17 cellular contexts compared by ENCODE assay signal in genomic region chr19:595326-596262, GRCh38. TPM values are rescaled to one million over a fixed set of nuclear protein-coding genes. Genes with fewer than 3 reads are reported as not detected.
DNase-seq lines count a peak whose midpoint lies in the region; ATAC-seq, FAIRE-seq and TF ChIP-seq lines count a peak whose summit lies in the region.
"Had no signal": no experiment of that assay in that cellular context is flagged by ENCODE, and none has a peak within 500 bp of the region (broad histone marks: within the 10 kb centered on the region; RNA-seq: fewer than 3 reads in every experiment).

No MANE protein-coding gene starts in this region.

- TF ChIP-seq EP300 in K562 (IDR thresholded peaks at IDR 0.05; ENCODE audit: low read length) = no peak

- no TSS peak for BruUV-seq in K562 (replicated peaks; lab: Mats Ljungman, UMichigan)

- peaks cover 12 to 34% of the 10 kb centered on the region in 2 experiments; a peak in 4 of 5 replicates for H3K27me3 ChIP-seq in K562 (ENCODE audit: control insufficient read depth in 2 of 2, insufficient read depth in 2 of 2, low read length in 2 of 2)

- POLR2A ChIA-PET in K562 (lab: Yijun Ruan, JAX) = no interaction called here

- TF ChIP-seq RAD21 in K562 (CRISPR knock-in tag; conservative IDR thresholded peaks at IDR 0.05 in 1 of 2, IDR thresholded peaks at IDR 0.05 in 1 of 2) = no peak

- peaks cover 3 to 65% of the 10 kb centered on the region in 2 experiments; a peak in 3 of 5 replicates for H3K4me1 ChIP-seq in K562 (replicated peaks in 1 of 2; ENCODE audit: control insufficient read depth in 2 of 2, insufficient read depth in 2 of 2, low read length in 2 of 2)

- ATAC-seq in K562 (no peak), GM21786 (IDR thresholded peaks at IDR 0.05; ENCODE audit: unreplicated experiment) (no peak), GM18907 (IDR thresholded peaks at IDR 0.05; ENCODE audit: unreplicated experiment) (no peak)
- ATAC-seq: A549 had no signal

- WGBS in K562 (ENCODE audit: insufficient coverage, low coverage, missing lambda C conversion rate) = 26% methylated on average over 34 of the region's 42 CpGs

- peak overlapping the region in 1 of 2 experiments; percentile 45; a peak in 2 of 4 replicates for H3K9ac ChIP-seq in K562 (ENCODE audit: insufficient read depth in 1 of 2, low read depth in 2 of 2, low read length in 2 of 2)

- no peak for FAIRE-seq in K562 (lab: Jason Lieb, UNC)
- FAIRE-seq: A549, GM12891, GM18507 had no signal

- H3K36me3 ChIP-seq in K562 (ENCODE audit: control insufficient read depth, insufficient read depth, low read length) = no peaks in the 10 kb centered on the region
- H3K36me3 ChIP-seq: SJSA1 had no signal

- H3K4me3 ChIP-seq in K562 = no peak overlapping the region
- H3K4me3 ChIP-seq: A549, SJSA1 had no signal

- no peak overlapping the region for H3K4me2 ChIP-seq in K562 (ENCODE audit: insufficient read depth, low read length)
- H3K4me2 ChIP-seq: A549 had no signal

- no peak overlapping the region for H2AFZ ChIP-seq in K562 (ENCODE audit: low read depth, low read length)

- no peaks in the 10 kb centered on the region for H3K9me1 ChIP-seq in K562 (ENCODE audit: control insufficient read depth, insufficient read depth, low read length)

- H3K27ac ChIP-seq in K562 (ENCODE audit: extremely low read depth, low read depth, low read length) = no peak overlapping the region
- H3K27ac ChIP-seq: A549, SJSA1 had no signal

- H4K20me1 ChIP-seq in K562 (replicated peaks; ENCODE audit: control insufficient read depth, insufficient read depth, low read length) = peaks cover 20% of the 10 kb centered on the region; the same call in 1 of the 2 replicates

- no peak for TF ChIP-seq CTCF in K562 (IDR thresholded peaks at IDR 0.05 in 2 of 3, conservative IDR thresholded peaks at IDR 0.05 in 1 of 3; ENCODE audit: insufficient read depth in 2 of 3, low read depth in 1 of 3, low read length in 3 of 3)

- CTCF ChIA-PET in K562 (lab: Yijun Ruan, JAX; ENCODE audit: low intra/inter-chr PET ratio) = no interaction called here

- TF ChIP-seq POLR2A in K562 (conservative IDR thresholded peaks at IDR 0.05) = no peak

- no peaks in the 10 kb centered on the region for H3K79me2 ChIP-seq in K562 (ENCODE audit: control insufficient read depth, insufficient read depth, low read length)

- peak; percentile 78 to 87 for DNase-seq in NCI-H524 (lab: John Stamatoyannopoulos, UW)
- no peak for DNase-seq in K562 (ENCODE audit: extremely low read depth in 1 of 4, low spot score in 3 of 4)
- peak; percentile 45 for DNase-seq in retina
- DNase-seq: CD4-positive, alpha-beta T cell; DMS53; EL; NCI-H1105; NCI-H2081 treated with DMSO at 0.1 percent for 48 hours; NCI-H446 treated with DMSO at 0.1 percent for 48 hours had no signal

- H3K9me3 ChIP-seq in K562 (replicated peaks; ENCODE audit: control insufficient read depth, insufficient read depth, low read depth, low read length) = no peaks in the 10 kb centered on the region
- H3K9me3 ChIP-seq: A549 had no signal

- in situ Hi-C loops in K562 (cut with MboI) = no loop called here

- intact Hi-C loops in K562 (cut with micrococcal nuclease) = no loop called here

RNA-seq across cellular contexts. Expression of gene HCN2, which starts 5.9 kb away (rescaled TPM):
- total RNA-seq in K562 (2011; cell fraction: chromatin; rRNA removed; ENCODE audit: low replicate concordance) = 2.7 and 8.1 TPM in 2 replicates
- 6.2 and 7.2 TPM in 2 replicates for total RNA-seq in K562 (2011; cell fraction: nucleolus; rRNA removed)
- total RNA-seq in K562 (2011; cell fraction: nucleoplasm; rRNA removed) = 3.6 and 3.7 TPM in 2 replicates
- total RNA-seq in K562 (2014; rRNA removed) (0.82 and 1.3 TPM in 2 replicates), K562 (2014; rRNA removed; fragmentation: Illumina TruSeq; extraction: Trizol) (0.29 and 0.40 TPM in 2 replicates), K562 (2015; rRNA removed; fragmentation: Illumina TruSeq; extraction: Trizol) (0.29 and 0.30 TPM in 2 replicates), K562 (2021) (3.9 and 4.2 TPM in 2 replicates)
- polyA plus RNA-seq in K562 (2011; rRNA removed) (0.64 and 0.76 TPM in 2 replicates), K562 (2014; fragmentation: Illumina TruSeq; extraction: Trizol) (0.91 and 1.9 TPM in 2 replicates), K562 (2014; fragmentation: Nextera tagmentation; extraction: Ambion mirVana) (not detected), K562 (2014; rRNA removed) (0.86 and 1.2 TPM in 2 replicates)
- polyA plus RNA-seq in K562 (2011; cell fraction: cytosol; rRNA removed) = 1.1 and 1.5 TPM in 2 replicates
- 3.0 and 3.9 TPM in 2 replicates for polyA plus RNA-seq in K562 (2011; cell fraction: nucleus; rRNA removed)
- 1.6 and 1.7 TPM in 2 replicates for polyA plus RNA-seq in K562 (2012)
- polyA minus RNA-seq in K562 (2011; rRNA and poly(A)+ RNA removed) = 1.3 and 1.6 TPM in 2 replicates
- 2.3 and 3.5 TPM in 2 replicates for polyA minus RNA-seq in K562 (2011; cell fraction: cytosol; rRNA and poly(A)+ RNA removed)
- 1.5 and 2.2 TPM in 2 replicates for polyA minus RNA-seq in K562 (2011; cell fraction: nucleus; rRNA and poly(A)+ RNA removed)

RNA-seq across cellular contexts. Expression of gene BSG, which starts 23.2 kb away (rescaled TPM):
- 106 and 369 TPM in 2 replicates for total RNA-seq in K562 (2011; cell fraction: chromatin; rRNA removed; ENCODE audit: low replicate concordance)
- 735 and 796 TPM in 2 replicates for total RNA-seq in K562 (2011; cell fraction: nucleolus; rRNA removed)
- 350 and 437 TPM in 2 replicates for total RNA-seq in K562 (2011; cell fraction: nucleoplasm; rRNA removed)
- total RNA-seq in K562 (2014; rRNA removed) (398 and 484 TPM in 2 replicates), K562 (2014; rRNA removed; fragmentation: Illumina TruSeq; extraction: Trizol) (59.1 and 89.1 TPM in 2 replicates), K562 (2015; rRNA removed; fragmentation: Illumina TruSeq; extraction: Trizol) (211 and 220 TPM in 2 replicates), K562 (2021) (495 and 506 TPM in 2 replicates)
- polyA plus RNA-seq in K562 (2011; rRNA removed) (129 and 411 TPM in 2 replicates), K562 (2014; fragmentation: Illumina TruSeq; extraction: Trizol) (187 and 351 TPM in 2 replicates), K562 (2014; fragmentation: Nextera tagmentation; extraction: Ambion mirVana) (10 to 100 TPM in 1 of 2 experiments, 1 to 10 TPM in 1; 4.6 to 17.9 TPM), K562 (2014; rRNA removed) (236 and 311 TPM in 2 replicates)
- polyA plus RNA-seq in K562 (2011; cell fraction: cytosol; rRNA removed) = 277 and 455 TPM in 2 replicates
- polyA plus RNA-seq in K562 (2011; cell fraction: nucleus; rRNA removed) = 198 and 199 TPM in 2 replicates
- 362 and 456 TPM in 2 replicates for polyA plus RNA-seq in K562 (2012)
- polyA minus RNA-seq in K562 (2011; rRNA and poly(A)+ RNA removed) = 61.0 and 70.9 TPM in 2 replicates
- 197 and 315 TPM in 2 replicates for polyA minus RNA-seq in K562 (2011; cell fraction: cytosol; rRNA and poly(A)+ RNA removed)
- polyA minus RNA-seq in K562 (2011; cell fraction: nucleus; rRNA and poly(A)+ RNA removed) = 48.1 and 72.2 TPM in 2 replicates

RNA-seq across cellular contexts. Expression of gene POLRMT, which starts 37.7 kb away (rescaled TPM):
- 71.2 and 248 TPM in 2 replicates for total RNA-seq in K562 (2011; cell fraction: chromatin; rRNA removed; ENCODE audit: low replicate concordance)
- 221 and 235 TPM in 2 replicates for total RNA-seq in K562 (2011; cell fraction: nucleolus; rRNA removed)
- 86.3 and 109 TPM in 2 replicates for total RNA-seq in K562 (2011; cell fraction: nucleoplasm; rRNA removed)
- 82.8 and 96.5 TPM in 2 replicates for total RNA-seq in K562 (2014; rRNA removed)
- total RNA-seq in K562 (2014; rRNA removed; fragmentation: Illumina TruSeq; extraction: Trizol) = 33.4 and 49.3 TPM in 2 replicates
- total RNA-seq in K562 (2015; rRNA removed; fragmentation: Illumina TruSeq; extraction: Trizol) = 61.9 and 68.0 TPM in 2 replicates
- 134 and 144 TPM in 2 replicates for total RNA-seq in K562 (2021)
- polyA plus RNA-seq in K562 (2011; rRNA removed) = 60.8 and 111 TPM in 2 replicates
- polyA plus RNA-seq in K562 (2011; cell fraction: cytosol; rRNA removed) = 39.8 and 94.7 TPM in 2 replicates
- 319 and 523 TPM in 2 replicates for polyA plus RNA-seq in K562 (2011; cell fraction: nucleus; rRNA removed)
- polyA plus RNA-seq in K562 (2012) = 95.6 and 140 TPM in 2 replicates
- polyA plus RNA-seq in K562 (2014; fragmentation: Illumina TruSeq; extraction: Trizol) = 71.8 and 99.5 TPM in 2 replicates
- 10 to 100 TPM; 30.3 to 34.0 TPM for polyA plus RNA-seq in K562 (2014; fragmentation: Nextera tagmentation; extraction: Ambion mirVana)
- 67.5 and 88.4 TPM in 2 replicates for polyA plus RNA-seq in K562 (2014; rRNA removed)
- 60.0 and 108 TPM in 2 replicates for polyA minus RNA-seq in K562 (2011; rRNA and poly(A)+ RNA removed)
- 88.4 and 105 TPM in 2 replicates for polyA minus RNA-seq in K562 (2011; cell fraction: cytosol; rRNA and poly(A)+ RNA removed)
- polyA minus RNA-seq in K562 (2011; cell fraction: nucleus; rRNA and poly(A)+ RNA removed) = 57.5 and 62.3 TPM in 2 replicates

RNA-seq across cellular contexts. Expression of gene FGF22, which starts 44.1 kb away (rescaled TPM):
- total RNA-seq in K562 (2011; cell fraction: chromatin; rRNA removed; ENCODE audit: low replicate concordance) = 2.3 and 4.6 TPM in 2 replicates
- 3.2 and 3.7 TPM in 2 replicates for total RNA-seq in K562 (2011; cell fraction: nucleolus; rRNA removed)
- 2.6 and 4.0 TPM in 2 replicates for total RNA-seq in K562 (2011; cell fraction: nucleoplasm; rRNA removed)
- total RNA-seq in K562 (2014; rRNA removed) (0.49 and 1.7 TPM in 2 replicates), K562 (2014; rRNA removed; fragmentation: Illumina TruSeq; extraction: Trizol) (not detected in 2 replicates), K562 (2015; rRNA removed; fragmentation: Illumina TruSeq; extraction: Trizol) (0.25 TPM in 1 of 2 replicates, not detected in the other), K562 (2021) (0.58 and 0.86 TPM in 2 replicates)
- polyA plus RNA-seq in K562 (2011; rRNA removed) (0.14 and 0.24 TPM in 2 replicates), K562 (2014; fragmentation: Illumina TruSeq; extraction: Trizol) (0.14 TPM in 1 of 2 replicates, not detected in the other), K562 (2014; fragmentation: Nextera tagmentation; extraction: Ambion mirVana) (not detected), K562 (2014; rRNA removed) (1.6 and 2.2 TPM in 2 replicates)
- 0.18 and 0.34 TPM in 2 replicates for polyA plus RNA-seq in K562 (2011; cell fraction: cytosol; rRNA removed)
- polyA plus RNA-seq in K562 (2011; cell fraction: nucleus; rRNA removed) = 1.5 and 3.3 TPM in 2 replicates
- polyA plus RNA-seq in K562 (2012) = 0.60 and 0.89 TPM in 2 replicates
- polyA minus RNA-seq in K562 (2011; rRNA and poly(A)+ RNA removed) = not detected in 2 replicates
- not detected in 2 replicates for polyA minus RNA-seq in K562 (2011; cell fraction: cytosol; rRNA and poly(A)+ RNA removed)
- polyA minus RNA-seq in K562 (2011; cell fraction: nucleus; rRNA and poly(A)+ RNA removed) = 0.33 and 0.40 TPM in 2 replicates
- total RNA-seq: H4 had no signal

RNA-seq across cellular contexts. Expression of gene GZMM, which starts 51.7 kb away (rescaled TPM):
- 0.49 and 1.6 TPM in 2 replicates for total RNA-seq in K562 (2011; cell fraction: chromatin; rRNA removed; ENCODE audit: low replicate concordance)
- total RNA-seq in K562 (2011; cell fraction: nucleolus; rRNA removed) = 4.0 and 4.5 TPM in 2 replicates
- 1.4 and 1.9 TPM in 2 replicates for total RNA-seq in K562 (2011; cell fraction: nucleoplasm; rRNA removed)
- total RNA-seq in K562 (2014; rRNA removed) (2.3 and 2.6 TPM in 2 replicates), K562 (2014; rRNA removed; fragmentation: Illumina TruSeq; extraction: Trizol) (not detected in 2 replicates), K562 (2015; rRNA removed; fragmentation: Illumina TruSeq; extraction: Trizol) (0.62 and 1.1 TPM in 2 replicates), K562 (2021) (0.72 and 1.8 TPM in 2 replicates)
- polyA plus RNA-seq in K562 (2011; rRNA removed) (0.70 and 0.97 TPM in 2 replicates), K562 (2014; fragmentation: Illumina TruSeq; extraction: Trizol) (0.61 TPM in 1 of 2 replicates, not detected in the other), K562 (2014; fragmentation: Nextera tagmentation; extraction: Ambion mirVana) (under 1 TPM; 0.08 to 0.27 TPM), K562 (2014; rRNA removed) (1.8 and 2.2 TPM in 2 replicates)
- polyA plus RNA-seq in K562 (2011; cell fraction: cytosol; rRNA removed) = 1.9 and 5.9 TPM in 2 replicates
- 0.87 and 1.8 TPM in 2 replicates for polyA plus RNA-seq in K562 (2011; cell fraction: nucleus; rRNA removed)
- 1.7 and 3.5 TPM in 2 replicates for polyA plus RNA-seq in K562 (2012)
- not detected in 2 replicates for polyA minus RNA-seq in K562 (2011; rRNA and poly(A)+ RNA removed)
- polyA minus RNA-seq in K562 (2011; cell fraction: cytosol; rRNA and poly(A)+ RNA removed) = 2.5 TPM in 1 of 2 replicates, not detected in the other
- not detected in 2 replicates for polyA minus RNA-seq in K562 (2011; cell fraction: nucleus; rRNA and poly(A)+ RNA removed)
- total RNA-seq: H4, SJSA1 had no signal
- polyA plus RNA-seq: A549, BJ had no signal

Comparison
In these comparisons a context has a peak if more than half of its experiments do, and no peak if none do; other contexts are left out.
1. DNase-seq: peak in NCI-H524 (2 of 2) and retina (single experiment); none in K562 (0 of 4).